Comparison of ENCODE assay signal across 1 cellular context in genomic region chrX:38879631-38880220, GRCh38.
TF ChIP-seq lines count a peak whose summit lies in the region.

No MANE protein-coding gene starts in this region.

TF ChIP-seq in GM12878, 131 proteins besides CTCF, POLR2A, EP300 and RAD21 (continued from another document):
- TF ChIP-seq SKIL (IDR thresholded peaks at IDR 0.05; ENCODE audit: low read depth, poor library complexity, severe bottlenecking) (no peak), RBBP5 (conservative IDR thresholded peaks at IDR 0.05) (no peak), SUPT20H (IDR thresholded peaks at IDR 0.05; ENCODE audit: borderline replicate concordance, control insufficient read depth, low read depth, low read length) (no peak), SPI1 (IDR thresholded peaks at IDR 0.05; ENCODE audit: borderline replicate concordance, insufficient read depth, low read depth, low read length) (peak; percentile 58; the same call in 1 of the 2 replicates), ZNF622 (IDR thresholded peaks at IDR 0.05) (no peak), ELK1 (IDR thresholded peaks at IDR 0.05; ENCODE audit: low read depth, low read length) (no peak), MYB (IDR thresholded peaks at IDR 0.05; ENCODE audit: borderline replicate concordance, low read depth, low read length) (no peak), TCF12 (IDR thresholded peaks at IDR 0.05; ENCODE audit: low read depth, low read length) (peak; percentile 95), CBX5 (IDR thresholded peaks at IDR 0.05; ENCODE audit: low read depth) (no peak), ATF7 (IDR thresholded peaks at IDR 0.05; ENCODE audit: low read depth) (no peak), PKNOX1 (IDR thresholded peaks at IDR 0.05) (peak; percentile 62; the same call in 1 of the 2 replicates), TCF3 (IDR thresholded peaks at IDR 0.05; ENCODE audit: borderline replicate concordance, insufficient read depth, low read depth, low read length) (peak; percentile 82), EED (IDR thresholded peaks at IDR 0.05; ENCODE audit: low read depth) (no peak), ZSCAN29 (IDR thresholded peaks at IDR 0.05) (no peak), EZH2 (IDR thresholded peaks at IDR 0.05; ENCODE audit: borderline replicate concordance, control insufficient read depth, low read depth, low read length) (no peak), PBX3 (IDR thresholded peaks at IDR 0.05; ENCODE audit: insufficient replicate concordance, low read depth, low read length) (no peak), JUNB (IDR thresholded peaks at IDR 0.05) (no peak), MTA2 (IDR thresholded peaks at IDR 0.05; ENCODE audit: low read depth) (no peak), NBN (IDR thresholded peaks at IDR 0.05) (no peak), E4F1 (IDR thresholded peaks at IDR 0.05; ENCODE audit: borderline replicate concordance, partially characterized antibody) (no peak)
